In the genomic region with DNA sequence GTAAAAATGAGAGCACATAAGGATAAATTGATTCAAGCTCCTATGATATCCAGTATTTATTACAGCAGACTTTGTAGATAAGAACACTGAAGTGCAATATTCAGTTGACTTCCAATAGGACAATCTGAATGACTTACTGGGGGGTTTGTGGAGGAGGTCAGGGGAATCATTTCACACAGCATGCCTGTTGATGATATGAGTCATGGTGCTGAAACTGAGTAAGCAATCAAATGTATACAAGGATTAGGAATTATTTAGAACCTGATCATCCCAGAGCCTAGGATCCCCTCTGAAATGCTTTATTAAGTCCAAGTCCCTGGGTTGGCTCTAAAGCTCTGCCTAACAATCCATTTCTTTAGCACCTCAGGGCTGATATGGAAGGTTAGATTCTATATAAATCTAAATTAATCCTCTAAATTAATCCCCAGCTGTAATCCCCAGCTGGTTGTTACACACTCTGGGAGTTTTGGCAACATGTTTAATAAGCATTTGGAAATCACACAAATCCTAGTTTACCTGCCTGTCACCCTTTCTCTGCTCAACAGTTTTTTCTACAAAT, we compare ENCODE assay signal across 17 cellular contexts.
DNase-seq lines count a peak whose midpoint lies in the region; ATAC-seq and TF ChIP-seq lines count a peak whose summit lies in the region.
"Had no signal": no experiment of that assay in that cellular context is flagged by ENCODE, and none has a peak within 500 bp of the region (broad histone marks: within the 10 kb centered on the region; RNA-seq: fewer than 3 reads in every experiment).

No MANE protein-coding gene starts in this region.

- BruUV-seq in PC-3 (replicated peaks; lab: Mats Ljungman, UMichigan) = no TSS peak

- no peaks in the 10 kb centered on the region for H3K9me2 ChIP-seq in PC-3 (replicated peaks; ENCODE audit: low read length)

- no peaks in the 10 kb centered on the region for H3F3A ChIP-seq in PC-3 (ENCODE audit: low read length, unreplicated experiment)

- H3K36me3 ChIP-seq in PC-3 (ENCODE audit: low read depth, low read length) (no peaks in the 10 kb centered on the region), fibroblast of lung (ENCODE audit: control insufficient read depth, insufficient read depth, low read length) (no peaks in the 10 kb centered on the region)

- ATAC-seq in PC-3 = peak; percentile 49
- no peak for ATAC-seq in HG03521 (IDR thresholded peaks at IDR 0.05; ENCODE audit: unreplicated experiment)
- ATAC-seq: GM12878, HCT116, Right ventricle myocardium inferior had no signal

- CTCF ChIA-PET in PC-3 (lab: Charles Lee) = no interaction called here

- DNase-seq in HCEC 1CT (peak; percentile 76), PC-3 (peak; percentile 50), fibroblast of lung (ENCODE audit: low read depth in 2 of 2) (peak; percentile 27 to 42), renal cortical epithelial cell (ENCODE audit: low read depth) (peak; percentile 12), anterior cingulate cortex (lab: John Stamatoyannopoulos, UW) (no peak), GM10266 (ENCODE audit: extremely low spot score) (no peak)
- no peak for DNase-seq in activated CD4-positive, CD25-positive, alpha-beta regulatory T cell (lab: John Stamatoyannopoulos, UW)
- DNase-seq: ACHN; CD8-positive, alpha-beta memory T cell; DMS 273 treated with DMSO at 0.1 percent for 48 hours; NCI-H146; NCI-H2081 treated with DMSO at 0.1 percent for 48 hours; NCI-H526 treated with DMSO at 0.1 percent for 48 hours had no signal

- H3K9me3 ChIP-seq in PC-3 (ENCODE audit: low read length) = no peaks in the 10 kb centered on the region
- no peaks in the 10 kb centered on the region for H3K9me3 ChIP-seq in fibroblast of lung (ENCODE audit: control insufficient read depth, insufficient read depth, low read depth, low read length)

- H3K4me3 ChIP-seq in PC-3 (ENCODE audit: low read length) (no peak overlapping the region), fibroblast of lung (replicated peaks in 1 of 4; ENCODE audit: control extremely low read depth in 1 of 4, insufficient read depth in 1 of 4, low read depth in 3 of 4, low read length in 4 of 4) (no peak overlapping the region)
- H3K4me3 ChIP-seq: GM12878 had no signal

- TF ChIP-seq CTCF in PC-3 (conservative IDR thresholded peaks at IDR 0.05; ENCODE audit: low read depth, low read length) (no peak), fibroblast of lung (conservative IDR thresholded peaks at IDR 0.05 in 1 of 2, IDR thresholded peaks at IDR 0.05 in 1 of 2; ENCODE audit: low read depth in 1 of 2, low read length in 2 of 2) (no peak), GM10266 (IDR thresholded peaks at IDR 0.05; ENCODE audit: control insufficient read depth, insufficient read depth, low read depth, missing control alignments) (no peak)

- POLR2A ChIA-PET in PC-3 (lab: Charles Lee; ENCODE audit: unreplicated experiment) = no interaction called here

- H3K4me1 ChIP-seq in PC-3 (ENCODE audit: insufficient read depth, low read length) = peaks cover 12% of the 10 kb centered on the region
- H3K4me1 ChIP-seq in fibroblast of lung (ENCODE audit: control insufficient read depth, extremely low read depth, insufficient read depth, low read length) = no peaks in the 10 kb centered on the region

- H3K27ac ChIP-seq in PC-3 (ENCODE audit: low read length) (no peak overlapping the region), fibroblast of lung (ENCODE audit: insufficient read depth, low read length) (no peak overlapping the region)

- H4K20me1 ChIP-seq in PC-3 (ENCODE audit: low read length) = no peaks in the 10 kb centered on the region
- no peaks in the 10 kb centered on the region for H4K20me1 ChIP-seq in fibroblast of lung (ENCODE audit: control insufficient read depth, extremely low read depth, insufficient read depth, low read length)

- intact Hi-C loops in PC-3 (cut with micrococcal nuclease) = no loop called here

- no peak overlapping the region for H3K9ac ChIP-seq in PC-3 (ENCODE audit: low read length)
- no peak overlapping the region for H3K9ac ChIP-seq in fibroblast of lung (ENCODE audit: insufficient read depth, low read length)

- no peaks in the 10 kb centered on the region for H3K79me2 ChIP-seq in PC-3 (ENCODE audit: low read length)
- no peaks in the 10 kb centered on the region for H3K79me2 ChIP-seq in fibroblast of lung (ENCODE audit: control insufficient read depth, insufficient read depth, low read length)

- H3K4me2 ChIP-seq in PC-3 (ENCODE audit: low read length) (no peak overlapping the region), fibroblast of lung (ENCODE audit: extremely low read depth, insufficient read depth, low read length) (no peak overlapping the region)

- no peaks in the 10 kb centered on the region for H3K27me3 ChIP-seq in PC-3 (ENCODE audit: low read length)
- H3K27me3 ChIP-seq in fibroblast of lung (ENCODE audit: control insufficient read depth, insufficient read depth, low read length) = no peaks in the 10 kb centered on the region

- H2AFZ ChIP-seq in PC-3 (ENCODE audit: low read length) = no peak overlapping the region
- H2AFZ ChIP-seq in fibroblast of lung (ENCODE audit: low read length) = no peak overlapping the region

Comparison
In these comparisons a context has a peak if more than half of its experiments do, and no peak if none do; other contexts are left out.
1. DNase-seq: peak in HCEC 1CT (single experiment), PC-3 (single experiment), fibroblast of lung (2 of 2) and renal cortical epithelial cell (single experiment); none in anterior cingulate cortex (0 of 58), GM10266 (single experiment) and activated CD4-positive, CD25-positive, alpha-beta regulatory T cell (0 of 4).